Comparison of ENCODE assay signal across 11 cellular contexts in the genomic region with DNA sequence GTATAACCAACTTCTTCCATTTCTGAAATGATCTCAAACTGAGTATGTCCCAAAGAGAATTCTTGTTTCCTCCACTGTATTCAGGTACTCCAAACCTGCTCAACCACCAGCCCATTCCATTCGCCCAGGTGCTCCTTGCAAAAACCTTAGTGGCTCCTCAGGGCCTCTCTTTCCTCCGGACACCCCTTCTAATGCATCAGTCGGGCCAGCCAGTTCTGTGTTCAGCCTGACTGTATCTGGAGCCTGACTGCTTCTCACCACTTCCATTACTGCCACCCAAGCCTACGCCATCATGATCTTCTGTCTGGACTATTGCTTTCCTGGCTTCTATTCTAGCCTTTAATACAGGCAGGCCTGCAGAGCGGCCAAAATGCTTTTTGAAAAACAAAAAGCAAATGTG. TPM values are rescaled to one million over a fixed set of nuclear protein-coding genes. Genes with fewer than 3 reads are reported as not detected.
DNase-seq lines count a peak whose midpoint lies in the region; ATAC-seq, FAIRE-seq and TF ChIP-seq lines count a peak whose summit lies in the region.
"Had no signal": no experiment of that assay in that cellular context is flagged by ENCODE, and none has a peak within 500 bp of the region (broad histone marks: within the 10 kb centered on the region; RNA-seq: fewer than 3 reads in every experiment).

No MANE protein-coding gene starts in this region.

- CTCF ChIA-PET in endothelial cell of umbilical vein (lab: Charles Lee) = no interaction called here

- no peaks in the 10 kb centered on the region for H3K36me3 ChIP-seq in endothelial cell of umbilical vein (ENCODE audit: control insufficient read depth in 2 of 2, extremely low read depth in 1 of 2, insufficient read depth in 2 of 2, low read length in 2 of 2)

- H3K27ac Mint-ChIP-seq in activated CD4-positive, alpha-beta T cell treated with anti-CD3 and anti-CD28 coated beads, Interleukin-2, amount 10 ng/mL, durations not matched to agents 24 days and 14 days = peak overlapping the region; percentile 97
- peak overlapping the region; percentile 93 for H3K27ac Mint-ChIP-seq in T-helper 17 cell
- H3K27ac Mint-ChIP-seq in stimulated activated memory B cell treated with anti-CD40 and anti-IgM and Interleukin-4, amounts not matched to agents 10 μg/mL and 1 μg/mL and 100 μg/mL, for 72 hours = peak overlapping the region; percentile 99
- H3K27ac Mint-ChIP-seq: endodermal cell had no signal

- POLR2A ChIA-PET in endothelial cell of umbilical vein (lab: Charles Lee) = no interaction called here

- H3K4me1 ChIP-seq in endothelial cell of umbilical vein (ENCODE audit: control insufficient read depth, extremely low read depth, insufficient read depth, low read length) = peaks cover 11% of the 10 kb centered on the region

- no peak for FAIRE-seq in endothelial cell of umbilical vein (lab: Jason Lieb, UNC)

- intact Hi-C loops in activated CD4-positive, alpha-beta T cell treated with anti-CD3 and anti-CD28 coated beads, Interleukin-2, amount 10 ng/mL, durations not matched to agents 24 days and 14 days (cut with micrococcal nuclease) = loop anchor here (2.0 to 10.0 kb wide), 9 partner anchors 45 to 870 kb away; a partner anchor contains a TSS
- intact Hi-C loops in endothelial cell of umbilical vein (cut with micrococcal nuclease) = loop anchor here (5.0 kb wide), 1 partner anchor 185 kb away; no protein-coding TSS in a partner anchor

- BruUV-seq in endothelial cell of umbilical vein (replicated peaks; lab: Mats Ljungman, UMichigan) = TSS peak; percentile 22

- H3K9me1 ChIP-seq in endothelial cell of umbilical vein (replicated peaks; ENCODE audit: control insufficient read depth, extremely low read depth, insufficient read depth, low read length) = no peaks in the 10 kb centered on the region

- no peaks in the 10 kb centered on the region for H3K27me3 Mint-ChIP-seq in activated CD4-positive, alpha-beta T cell treated with anti-CD3 and anti-CD28 coated beads, Interleukin-2, amount 10 ng/mL, durations not matched to agents 24 days and 14 days
- H3K27me3 Mint-ChIP-seq in T-helper 17 cell = no peaks in the 10 kb centered on the region
- no peaks in the 10 kb centered on the region for H3K27me3 Mint-ChIP-seq in stimulated activated memory B cell treated with anti-CD40 and anti-IgM and Interleukin-4, amounts not matched to agents 10 μg/mL and 1 μg/mL and 100 μg/mL, for 72 hours

- no peak overlapping the region for H3K4me2 ChIP-seq in endothelial cell of umbilical vein (ENCODE audit: insufficient read depth, low read length)

- dilution Hi-C loops in endothelial cell of umbilical vein (cut with MboI; ENCODE audit: extremely low pct_ligation_motif_present, low sequenced_read_pairs) = no loop called here

- H3K4me3 Mint-ChIP-seq in activated CD4-positive, alpha-beta T cell treated with anti-CD3 and anti-CD28 coated beads, Interleukin-2, amount 10 ng/mL, durations not matched to agents 24 days and 14 days = peak overlapping the region; percentile 90
- peak overlapping the region; percentile 90 for H3K4me3 Mint-ChIP-seq in T-helper 17 cell
- H3K4me3 Mint-ChIP-seq in stimulated activated memory B cell treated with anti-CD40 and anti-IgM and Interleukin-4, amounts not matched to agents 10 μg/mL and 1 μg/mL and 100 μg/mL, for 72 hours = peak overlapping the region; percentile 50

- H3K9me3 ChIP-seq in T-helper 17 cell (ENCODE audit: control insufficient read depth, low read length, poor library complexity, severe bottlenecking) = no peaks in the 10 kb centered on the region
- H3K9me3 ChIP-seq in endothelial cell of umbilical vein (replicated peaks; ENCODE audit: control insufficient read depth, insufficient read depth, low read length) = no peaks in the 10 kb centered on the region

- ATAC-seq in T-helper 17 cell (no peak), HG02973 (IDR thresholded peaks at IDR 0.05; ENCODE audit: unreplicated experiment) (no peak), HG02798 (IDR thresholded peaks at IDR 0.05; ENCODE audit: poor library complexity, unreplicated experiment) (no peak)
- no peak for ATAC-seq in stimulated activated memory B cell treated with anti-CD40 and anti-IgM and Interleukin-4, amounts not matched to agents 10 μg/mL and 1 μg/mL and 100 μg/mL, for 72 hours

- H3K27ac ChIP-seq in endothelial cell of umbilical vein (ENCODE audit: insufficient read depth, low read depth, low read length) = no peak overlapping the region

- H2AFZ ChIP-seq in endothelial cell of umbilical vein (ENCODE audit: low read depth, low read length) = no peak overlapping the region

- no peak for TF ChIP-seq CTCF in endothelial cell of umbilical vein (IDR thresholded peaks at IDR 0.05; ENCODE audit: extremely low read depth in 1 of 2, insufficient read depth in 1 of 2, low read depth in 1 of 2, low read length in 2 of 2)

- H3K36me3 Mint-ChIP-seq in activated CD4-positive, alpha-beta T cell treated with anti-CD3 and anti-CD28 coated beads, Interleukin-2, amount 10 ng/mL, durations not matched to agents 24 days and 14 days (ENCODE audit: low read depth) = peaks cover 45% of the 10 kb centered on the region
- peaks cover 2% of the 10 kb centered on the region for H3K36me3 Mint-ChIP-seq in T-helper 17 cell (ENCODE audit: low read depth)
- peaks cover 26% of the 10 kb centered on the region for H3K36me3 Mint-ChIP-seq in stimulated activated memory B cell treated with anti-CD40 and anti-IgM and Interleukin-4, amounts not matched to agents 10 μg/mL and 1 μg/mL and 100 μg/mL, for 72 hours

- DNase-seq in activated CD4-positive, alpha-beta T cell treated with anti-CD3 and anti-CD28 coated beads, Interleukin-2, amount 10 ng/mL, durations not matched to agents 24 days and 14 days = no peak
- no peak for DNase-seq in activated CD4-positive, alpha-beta T cell treated with anti-CD3 and anti-CD28 coated beads, Interleukin-2, amount 50 U/mL, for 1 hour
- no peak for DNase-seq in T-helper 17 cell
- no peak for DNase-seq in endothelial cell of umbilical vein (ENCODE audit: low read depth, low spot score)
- no peak for DNase-seq in LoVo (ENCODE audit: low spot score)
- DNase-seq: endodermal cell, KG1, NCI-H446 treated with DMSO at 0.1 percent for 48 hours had no signal

- H3K4me1 Mint-ChIP-seq in activated CD4-positive, alpha-beta T cell treated with anti-CD3 and anti-CD28 coated beads, Interleukin-2, amount 10 ng/mL, durations not matched to agents 24 days and 14 days = peaks cover 51% of the 10 kb centered on the region
- peaks cover 56% of the 10 kb centered on the region for H3K4me1 Mint-ChIP-seq in T-helper 17 cell
- peaks cover 51% of the 10 kb centered on the region for H3K4me1 Mint-ChIP-seq in stimulated activated memory B cell treated with anti-CD40 and anti-IgM and Interleukin-4, amounts not matched to agents 10 μg/mL and 1 μg/mL and 100 μg/mL, for 72 hours

- no peaks in the 10 kb centered on the region for H3K79me2 ChIP-seq in endothelial cell of umbilical vein (ENCODE audit: control insufficient read depth, insufficient read depth, low read length)

- no peak overlapping the region for H3K4me3 ChIP-seq in endothelial cell of umbilical vein (replicated peaks in 1 of 3; ENCODE audit: insufficient read depth in 1 of 3, low read depth in 1 of 3, low read length in 3 of 3)

- H3K27me3 ChIP-seq in endothelial cell of umbilical vein (ENCODE audit: control insufficient read depth in 2 of 2, insufficient read depth in 2 of 2, low read length in 2 of 2) = no peaks in the 10 kb centered on the region

- no peak for TF ChIP-seq POLR2A in endothelial cell of umbilical vein (IDR thresholded peaks at IDR 0.05; ENCODE audit: low read depth, low read length)

- no peak overlapping the region for H3K9ac ChIP-seq in endothelial cell of umbilical vein (replicated peaks; ENCODE audit: extremely low read depth, insufficient read depth, low read length)

- no peaks in the 10 kb centered on the region for H3K9me3 Mint-ChIP-seq in activated CD4-positive, alpha-beta T cell treated with anti-CD3 and anti-CD28 coated beads, Interleukin-2, amount 10 ng/mL, durations not matched to agents 24 days and 14 days
- H3K9me3 Mint-ChIP-seq in stimulated activated memory B cell treated with anti-CD40 and anti-IgM and Interleukin-4, amounts not matched to agents 10 μg/mL and 1 μg/mL and 100 μg/mL, for 72 hours = no peaks in the 10 kb centered on the region
- H3K9me3 Mint-ChIP-seq: endodermal cell had no signal

- H4K20me1 ChIP-seq in endothelial cell of umbilical vein (replicated peaks; ENCODE audit: control insufficient read depth, extremely low read depth, insufficient read depth, low read length) = no peaks in the 10 kb centered on the region

RNA-seq across cellular contexts. Expression of a gene that starts 1.5 kb away (rescaled TPM):
- 56.8 and 60.8 TPM in 2 replicates for total RNA-seq in activated CD4-positive, alpha-beta T cell treated with anti-CD3 and anti-CD28 coated beads, Interleukin-2, amount 10 ng/mL, durations not matched to agents 24 days and 14 days
- total RNA-seq in T-helper 17 cell (100 to 1,000 TPM; 104 to 119 TPM), endothelial cell of umbilical vein (28.2 and 32.4 TPM in 2 replicates)
- polyA plus RNA-seq in endothelial cell of umbilical vein = 12.9 and 14.5 TPM in 2 replicates
- polyA plus RNA-seq in endothelial cell of umbilical vein (2011; cell fraction: cytosol; rRNA removed) = 11.6 and 11.8 TPM in 2 replicates
- 53.5 and 53.8 TPM in 2 replicates for polyA plus RNA-seq in endothelial cell of umbilical vein (2011; cell fraction: nucleus; rRNA removed)
- 12.7 and 18.0 TPM in 2 replicates for polyA plus RNA-seq in endothelial cell of umbilical vein (2012)
- polyA minus RNA-seq in endothelial cell of umbilical vein = 12.4 and 16.3 TPM in 2 replicates
- 4.2 TPM for polyA minus RNA-seq in endothelial cell of umbilical vein (2011; cell fraction: cytosol; rRNA and poly(A)+ RNA removed)
- polyA minus RNA-seq in endothelial cell of umbilical vein (2011; cell fraction: nucleus; rRNA and poly(A)+ RNA removed) = 10.1 and 24.7 TPM in 2 replicates

RNA-seq across cellular contexts. Expression of a gene that starts 53.2 kb away (rescaled TPM):
- total RNA-seq in activated CD4-positive, alpha-beta T cell treated with anti-CD3 and anti-CD28 coated beads, Interleukin-2, amount 10 ng/mL, durations not matched to agents 24 days and 14 days = 13.4 and 14.5 TPM in 2 replicates
- total RNA-seq in T-helper 17 cell = 10 to 100 TPM; 15.9 to 17.9 TPM
- total RNA-seq in endothelial cell of umbilical vein = 5.4 and 5.6 TPM in 2 replicates
- polyA plus RNA-seq in endothelial cell of umbilical vein = 0.86 and 1.5 TPM in 2 replicates
- 2.0 TPM in 2 replicates for polyA plus RNA-seq in endothelial cell of umbilical vein (2011; cell fraction: cytosol; rRNA removed)
- polyA plus RNA-seq in endothelial cell of umbilical vein (2011; cell fraction: nucleus; rRNA removed) = 5.1 and 6.1 TPM in 2 replicates
- 4.0 and 4.3 TPM in 2 replicates for polyA plus RNA-seq in endothelial cell of umbilical vein (2012)
- polyA minus RNA-seq in endothelial cell of umbilical vein = 1.8 and 2.0 TPM in 2 replicates
- polyA minus RNA-seq in endothelial cell of umbilical vein (2011; cell fraction: cytosol; rRNA and poly(A)+ RNA removed) = 2.3 TPM
- 5.0 and 5.8 TPM in 2 replicates for polyA minus RNA-seq in endothelial cell of umbilical vein (2011; cell fraction: nucleus; rRNA and poly(A)+ RNA removed)

RNA-seq across cellular contexts. Expression of a gene that starts 53.4 kb away (rescaled TPM):
- total RNA-seq in activated CD4-positive, alpha-beta T cell treated with anti-CD3 and anti-CD28 coated beads, Interleukin-2, amount 10 ng/mL, durations not matched to agents 24 days and 14 days = 5.7 and 6.8 TPM in 2 replicates
- total RNA-seq in T-helper 17 cell = 1 to 10 TPM; 3.4 to 5.9 TPM
- 5.8 and 7.2 TPM in 2 replicates for total RNA-seq in endothelial cell of umbilical vein
- polyA plus RNA-seq in endothelial cell of umbilical vein = 2.1 and 3.1 TPM in 2 replicates
- polyA plus RNA-seq in endothelial cell of umbilical vein (2011; cell fraction: cytosol; rRNA removed) = 3.0 and 3.5 TPM in 2 replicates
- 3.0 and 4.0 TPM in 2 replicates for polyA plus RNA-seq in endothelial cell of umbilical vein (2011; cell fraction: nucleus; rRNA removed)
- polyA plus RNA-seq in endothelial cell of umbilical vein (2012) = 4.9 and 8.1 TPM in 2 replicates
- 5.2 and 6.2 TPM in 2 replicates for polyA minus RNA-seq in endothelial cell of umbilical vein
- 1.1 TPM for polyA minus RNA-seq in endothelial cell of umbilical vein (2011; cell fraction: cytosol; rRNA and poly(A)+ RNA removed)
- polyA minus RNA-seq in endothelial cell of umbilical vein (2011; cell fraction: nucleus; rRNA and poly(A)+ RNA removed) = 2.4 and 4.5 TPM in 2 replicates
